8 cellular contexts compared by ENCODE assay signal in genomic region chr6:128520436-128521301, GRCh38. TPM values are rescaled to one million over a fixed set of nuclear protein-coding genes. Genes with fewer than 3 reads are reported as not detected.
DNase-seq lines count a peak whose midpoint lies in the region; ATAC-seq and TF ChIP-seq lines count a peak whose summit lies in the region.

Gene PTPRK, minus strand, starts transcription at chr6:128520599. Its CDS starts 241 bp downstream, at chr6:128520358.

- H3K9me3 ChIP-seq in BE2C: no peaks in the 10 kb centered on the region
- no peaks in the 10 kb centered on the region for H3K9me3 ChIP-seq in mucosa of descending colon

- ATAC-seq in GM19025 (IDR thresholded peaks at IDR 0.05; ENCODE audit: low read depth, unreplicated experiment) (peak; percentile 90), HG03196 (IDR thresholded peaks at IDR 0.05; ENCODE audit: unreplicated experiment) (peak; percentile 91), mucosa of descending colon (peak; percentile 93)

- no peaks in the 10 kb centered on the region for H3K27me3 ChIP-seq in BE2C

- H3K4me3 ChIP-seq in BE2C (ENCODE audit: low read depth, low read length) (peak within 1 kb of the TSS; percentile 91), epithelial cell of proximal tubule (ENCODE audit: low read depth, low read length) (peak within 1 kb of the TSS; percentile 67), mucosa of descending colon (peak within 1 kb of the TSS; percentile 76)

- no peak for TF ChIP-seq CTCF in BE2C (IDR thresholded peaks at IDR 0.05; ENCODE audit: low read depth, low read length)
- TF ChIP-seq CTCF in epithelial cell of proximal tubule (conservative IDR thresholded peaks at IDR 0.05; ENCODE audit: low read depth, low read length): no peak
- peak; percentile 69 for TF ChIP-seq CTCF in mucosa of descending colon (IDR thresholded peaks at IDR 0.05)

- intact Hi-C loops in mucosa of descending colon (cut with DNase I, micrococcal nuclease): no loop called here

- peak; percentile 95 for DNase-seq in BE2C
- peak; percentile 94 for DNase-seq in NCI-H748 (lab: John Stamatoyannopoulos, UW; ENCODE audit: unreplicated experiment)
- DNase-seq in activated T-cell treated with anti-CD3 and anti-CD28 coated beads, Interleukin-2, amount 50 U/mL, for 1 hour: peak; percentile 91
- peak; percentile 85 for DNase-seq in epithelial cell of proximal tubule (ENCODE audit: low read depth)
- DNase-seq in mucosa of descending colon: peak; percentile 94 to 96 (median 94)
- DNase-seq in stimulated activated CD8-positive, alpha-beta memory T cell treated with anti-CD3 and anti-CD28 coated beads, Interleukin-4, amount 100 ng/mL, for 1 hour (ENCODE audit: low read depth in 2 of 2, low spot score in 1 of 2): peak; percentile 55 to 73

- H3K36me3 ChIP-seq in BE2C: no peaks in the 10 kb centered on the region
- no peaks in the 10 kb centered on the region for H3K36me3 ChIP-seq in mucosa of descending colon (ENCODE audit: low read depth)

- H3K4me1 ChIP-seq in BE2C: peaks cover 4% of the 10 kb centered on the region
- peaks cover 26% of the 10 kb centered on the region for H3K4me1 ChIP-seq in mucosa of descending colon (ENCODE audit: low read depth)

RNA-seq across cellular contexts. Expression of gene PTPRK, which starts in this region (rescaled TPM):
- polyA plus RNA-seq in BE2C (2012; ENCODE audit: insufficient read depth, insufficient read length, low read depth): 7.5 TPM
- 41.5 and 42.5 TPM in 2 replicates for total RNA-seq in epithelial cell of proximal tubule
- 100 to 1,000 TPM in 1 of 3 donors, 10 to 100 TPM in 2; 75.9 to 159 (median 86.7) TPM for total RNA-seq in mucosa of descending colon

Comparison
In these comparisons a context has a peak if more than half of its experiments do, and no peak if none do; other contexts are left out.
1. Peak in every context shown above with its lines: DNase-seq, ATAC-seq and H3K4me3 ChIP-seq.